14 cellular contexts compared by ENCODE assay signal in the genomic region with DNA sequence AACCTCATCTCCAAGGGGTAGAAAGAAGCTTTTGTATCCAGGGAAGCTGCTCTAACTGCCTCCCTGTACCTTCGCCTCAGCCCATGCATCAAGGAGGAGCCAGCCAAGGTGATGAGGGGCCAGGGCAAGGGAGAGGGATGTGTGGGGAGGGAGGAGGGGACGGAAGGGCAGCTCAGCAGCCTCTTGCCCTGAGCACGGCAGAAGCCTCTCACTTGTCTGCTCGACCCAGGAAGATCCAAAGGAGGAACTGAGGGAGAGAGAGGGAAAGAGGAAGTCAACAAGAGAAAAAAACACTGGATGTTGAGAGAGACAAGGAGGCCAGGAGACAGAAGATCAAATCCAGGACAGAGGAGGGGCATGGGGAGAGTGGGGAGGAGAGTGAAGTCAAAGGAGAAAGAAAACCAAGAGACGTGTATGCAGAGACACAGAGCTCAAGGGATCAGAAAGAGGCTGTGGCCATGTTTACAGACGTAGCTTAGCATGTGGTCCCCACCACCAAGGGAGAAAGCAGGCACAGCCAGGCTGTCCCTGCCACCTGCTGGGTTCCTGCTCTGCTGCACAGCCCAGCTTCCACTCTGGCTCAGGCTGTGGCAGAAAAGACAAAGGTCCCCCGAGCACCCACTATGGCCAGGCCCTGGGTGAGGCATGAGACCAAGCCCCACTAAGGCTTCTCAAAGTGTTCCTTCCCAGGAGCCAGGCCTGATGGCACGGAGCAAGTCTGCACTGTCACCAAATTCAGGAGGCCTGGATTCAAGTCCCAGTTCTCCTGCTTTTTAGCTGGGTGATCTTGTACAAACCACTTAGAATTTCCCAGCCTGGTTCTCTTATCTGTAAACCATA. TPM values are rescaled to one million over a fixed set of nuclear protein-coding genes. Genes with fewer than 3 reads are reported as not detected.
DNase-seq lines count a peak whose midpoint lies in the region; ATAC-seq, FAIRE-seq and TF ChIP-seq lines count a peak whose summit lies in the region.
"Had no signal": no experiment of that assay in that cellular context is flagged by ENCODE, and none has a peak within 500 bp of the region (broad histone marks: within the 10 kb centered on the region; RNA-seq: fewer than 3 reads in every experiment).

No MANE protein-coding gene starts in this region.

- DNase-seq in NCI-H1417 (lab: John Stamatoyannopoulos, UW) (peak in 2 of 3 experiments; percentile 67 to 77), NCI-H1417 treated with DMSO at 0.1 percent for 48 hours (lab: John Stamatoyannopoulos, UW) (no peak), KBM-7 (peak; percentile 62), SKM-1 (lab: John Stamatoyannopoulos, UW; ENCODE audit: unreplicated experiment) (peak; percentile 32), GM12892 (ENCODE audit: insufficient read length) (no peak)
- no peak for DNase-seq in activated CD4-positive, CD25-positive, alpha-beta regulatory T cell treated with anti-CD3 and anti-CD28 coated beads, Interleukin-2, amount 50 U/mL, for 72 hours
- DNase-seq: activated CD8-positive, alpha-beta memory T cell treated with anti-CD3 and anti-CD28 coated beads for 24 hours; naive thymus-derived CD4-positive, alpha-beta T cell; NCI-H510A treated with DMSO at 0.1 percent for 48 hours had no signal

- H3K4me3 Mint-ChIP-seq in nephron: no peak overlapping the region
- H3K4me3 Mint-ChIP-seq: activated naive CD4-positive, alpha-beta T cell treated with anti-CD3 and anti-CD28 coated beads, Interleukin-2, amount 50 U/mL, for 24 hours; naive thymus-derived CD4-positive, alpha-beta T cell; T-helper 1 cell treated with Interleukin-12 subunit alpha and Interleukin-12 subunit beta and Interleukin-4 antibody, amounts not matched to agents 30 μg/mL and 1 μg/mL, for 36 hours had no signal

- no peak for ATAC-seq in HG03045 (IDR thresholded peaks at IDR 0.05; ENCODE audit: unreplicated experiment)
- ATAC-seq: naive thymus-derived CD4-positive, alpha-beta T cell had no signal

- no peak for FAIRE-seq in GM12892 (lab: Jason Lieb, UNC)
- FAIRE-seq: A549 had no signal

- no peaks in the 10 kb centered on the region for H3K9me3 Mint-ChIP-seq in nephron
- H3K9me3 Mint-ChIP-seq: activated naive CD4-positive, alpha-beta T cell treated with anti-CD3 and anti-CD28 coated beads, Interleukin-2, amount 50 U/mL, for 24 hours; naive thymus-derived CD4-positive, alpha-beta T cell; T-helper 1 cell treated with Interleukin-12 subunit alpha and Interleukin-12 subunit beta and Interleukin-4 antibody, amounts not matched to agents 30 μg/mL and 1 μg/mL, for 36 hours had no signal

- no peaks in the 10 kb centered on the region for H3K36me3 Mint-ChIP-seq in nephron (ENCODE audit: low read depth)
- H3K36me3 Mint-ChIP-seq: activated naive CD4-positive, alpha-beta T cell treated with anti-CD3 and anti-CD28 coated beads, Interleukin-2, amount 50 U/mL, for 24 hours; naive thymus-derived CD4-positive, alpha-beta T cell had no signal

- no peak for TF ChIP-seq POLR2A in GM12892 (IDR thresholded peaks at IDR 0.05; ENCODE audit: low read depth, low read length)

- peaks cover 28% of the 10 kb centered on the region for H3K4me1 Mint-ChIP-seq in nephron
- H3K4me1 Mint-ChIP-seq: activated naive CD4-positive, alpha-beta T cell treated with anti-CD3 and anti-CD28 coated beads, Interleukin-2, amount 50 U/mL, for 24 hours; naive thymus-derived CD4-positive, alpha-beta T cell had no signal

- H3K27me3 Mint-ChIP-seq in nephron (ENCODE audit: low read depth): peaks cover 4% of the 10 kb centered on the region

- H3K27ac Mint-ChIP-seq in nephron: peak overlapping the region in 2 of 3 experiments; percentile 37 to 73
- H3K27ac Mint-ChIP-seq: activated naive CD4-positive, alpha-beta T cell treated with anti-CD3 and anti-CD28 coated beads, Interleukin-2, amount 50 U/mL, for 24 hours; naive thymus-derived CD4-positive, alpha-beta T cell; T-helper 1 cell treated with Interleukin-12 subunit alpha and Interleukin-12 subunit beta and Interleukin-4 antibody, amounts not matched to agents 30 μg/mL and 1 μg/mL, for 36 hours had no signal

- in situ Hi-C loops in KBM-7 (cut with MboI; ENCODE audit: low pct_unique_long_range_greater_than_20kb, low sequenced_read_pairs): no loop called here

- no peak for TF ChIP-seq CTCF in nephron (IDR thresholded peaks at IDR 0.05; ENCODE audit: unreplicated experiment in 3 of 3)

RNA-seq across cellular contexts. Expression of gene COL2A1, which starts 25.8 kb away (rescaled TPM):
- polyA plus RNA-seq in GM12892 (2012; ENCODE audit: missing spikeins): 0.13 TPM
- polyA plus RNA-seq: naive thymus-derived CD4-positive, alpha-beta T cell had no signal

Comparison
In these comparisons a context has a peak if more than half of its experiments do, and no peak if none do; other contexts are left out.
1. DNase-seq: peak in NCI-H1417 (2 of 3), KBM-7 (single experiment) and SKM-1 (single experiment); none in NCI-H1417 treated with DMSO at 0.1 percent for 48 hours (single experiment), activated CD4-positive, CD25-positive, alpha-beta regulatory T cell treated with anti-CD3 and anti-CD28 coated beads, Interleukin-2, amount 50 U/mL, for 72 hours (single experiment) and GM12892 (single experiment).